In genomic region chr10:79082631-79083581, GRCh38 we compare ENCODE assay signal across 1 cellular context.
TF ChIP-seq lines count a peak whose summit lies in the region.

No MANE protein-coding gene starts in this region.

TF ChIP-seq in K562, 482 proteins besides CTCF, POLR2A, EP300 and RAD21 (continued from another document and continues in another):
- TF ChIP-seq, protein P1, sequence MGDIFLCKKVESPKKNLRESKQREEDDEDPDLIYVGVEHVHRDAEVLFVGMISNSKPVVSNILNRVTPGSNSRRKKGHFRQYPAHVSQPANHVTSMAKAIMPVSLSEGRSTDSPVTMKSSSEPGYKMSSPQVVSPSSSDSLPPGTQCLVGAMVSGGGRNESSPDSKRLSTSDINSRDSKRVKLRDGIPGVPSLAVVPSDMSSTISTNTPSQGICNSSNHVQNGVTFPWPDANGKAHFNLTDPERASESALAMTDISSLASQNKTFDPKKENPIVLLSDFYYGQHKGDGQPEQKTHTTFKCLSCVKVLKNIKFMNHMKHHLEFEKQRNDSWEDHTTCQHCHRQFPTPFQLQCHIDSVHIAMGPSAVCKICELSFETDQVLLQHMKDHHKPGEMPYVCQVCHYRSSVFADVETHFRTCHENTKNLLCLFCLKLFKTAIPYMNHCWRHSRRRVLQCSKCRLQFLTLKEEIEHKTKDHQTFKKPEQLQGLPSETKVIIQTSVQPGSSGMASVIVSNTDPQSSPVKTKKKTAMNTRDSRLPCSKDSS (IDR thresholded peaks at IDR 0.05; ENCODE audit: low read depth, partially characterized antibody): no peak
- no peak for TF ChIP-seq SNIP1 (IDR thresholded peaks at IDR 0.05; ENCODE audit: low read depth)
- no peak for TF ChIP-seq ZNF408 (CRISPR knock-in tag; IDR thresholded peaks at IDR 0.05; ENCODE audit: low read depth)
- TF ChIP-seq ZNF696 (CRISPR knock-in tag; conservative IDR thresholded peaks at IDR 0.05): no peak
- no peak for TF ChIP-seq CCAR2 (IDR thresholded peaks at IDR 0.05; ENCODE audit: low read depth, low read length)
- TF ChIP-seq ZBTB9 (CRISPR knock-in tag; IDR thresholded peaks at IDR 0.05): peak; percentile 46; the same call in 1 of the 2 replicates
- no peak for TF ChIP-seq KDM5B (IDR thresholded peaks at IDR 0.05; ENCODE audit: insufficient replicate concordance, low read depth, low read length)
- no peak for TF ChIP-seq FOXP1 (CRISPR knock-in tag; IDR thresholded peaks at IDR 0.05)
- TF ChIP-seq ZNF263 (CRISPR knock-in tag; IDR thresholded peaks at IDR 0.05; ENCODE audit: borderline replicate concordance): peak; percentile 62; the same call in 1 of the 2 replicates
- TF ChIP-seq ZFP36 (IDR thresholded peaks at IDR 0.05; ENCODE audit: low read depth, low read length, partially characterized antibody): peak; percentile 20
- TF ChIP-seq ELF4 (CRISPR knock-in tag; IDR thresholded peaks at IDR 0.05): peak; percentile 67; the same call in 1 of the 2 replicates
- no peak for TF ChIP-seq ZBTB12 (CRISPR knock-in tag; IDR thresholded peaks at IDR 0.05)
- 0 out of 4 replicates have a peak, but pooled peaks of 1 of the 2 experiments have one; percentile 25 for TF ChIP-seq ZNF639 (CRISPR knock-in tag; conservative IDR thresholded peaks at IDR 0.05 in 1 of 2, IDR thresholded peaks at IDR 0.05 in 1 of 2)
- TF ChIP-seq FOXO4 (CRISPR knock-in tag; IDR thresholded peaks at IDR 0.05): no peak
- TF ChIP-seq, protein P2, sequence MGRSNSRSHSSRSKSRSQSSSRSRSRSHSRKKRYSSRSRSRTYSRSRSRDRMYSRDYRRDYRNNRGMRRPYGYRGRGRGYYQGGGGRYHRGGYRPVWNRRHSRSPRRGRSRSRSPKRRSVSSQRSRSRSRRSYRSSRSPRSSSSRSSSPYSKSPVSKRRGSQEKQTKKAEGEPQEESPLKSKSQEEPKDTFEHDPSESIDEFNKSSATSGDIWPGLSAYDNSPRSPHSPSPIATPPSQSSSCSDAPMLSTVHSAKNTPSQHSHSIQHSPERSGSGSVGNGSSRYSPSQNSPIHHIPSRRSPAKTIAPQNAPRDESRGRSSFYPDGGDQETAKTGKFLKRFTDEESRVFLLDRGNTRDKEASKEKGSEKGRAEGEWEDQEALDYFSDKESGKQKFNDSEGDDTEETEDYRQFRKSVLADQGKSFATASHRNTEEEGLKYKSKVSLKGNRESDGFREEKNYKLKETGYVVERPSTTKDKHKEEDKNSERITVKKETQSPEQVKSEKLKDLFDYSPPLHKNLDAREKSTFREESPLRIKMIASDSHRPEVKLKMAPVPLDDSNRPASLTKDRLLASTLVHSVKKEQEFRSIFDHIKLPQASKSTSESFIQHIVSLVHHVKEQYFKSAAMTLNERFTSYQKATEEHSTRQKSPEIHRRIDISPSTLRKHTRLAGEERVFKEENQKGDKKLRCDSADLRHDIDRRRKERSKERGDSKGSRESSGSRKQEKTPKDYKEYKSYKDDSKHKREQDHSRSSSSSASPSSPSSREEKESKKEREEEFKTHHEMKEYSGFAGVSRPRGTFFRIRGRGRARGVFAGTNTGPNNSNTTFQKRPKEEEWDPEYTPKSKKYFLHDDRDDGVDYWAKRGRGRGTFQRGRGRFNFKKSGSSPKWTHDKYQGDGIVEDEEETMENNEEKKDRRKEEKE (IDR thresholded peaks at IDR 0.05; ENCODE audit: borderline replicate concordance in 1 of 2, control insufficient read depth in 1 of 2, low read depth in 2 of 2, low read length in 1 of 2): no peak
- TF ChIP-seq FOXJ2 (tag; IDR thresholded peaks at IDR 0.05): no peak
- no peak; the same call in 1 of the 2 replicates for TF ChIP-seq ZNF431 (CRISPR knock-in tag; IDR thresholded peaks at IDR 0.05)
- no peak for TF ChIP-seq JUNB (CRISPR knock-in tag; conservative IDR thresholded peaks at IDR 0.05)
- peak; percentile 45; the same call in 1 of the 2 replicates for TF ChIP-seq ETV1 (tag; conservative IDR thresholded peaks at IDR 0.05; ENCODE audit: low read depth)
- TF ChIP-seq ZNF507 (tag; conservative IDR thresholded peaks at IDR 0.05): no peak
- no peak for TF ChIP-seq PCBP2 (IDR thresholded peaks at IDR 0.05; ENCODE audit: low read depth, low read length, poor library complexity, severe bottlenecking)
- peak; percentile 85 for TF ChIP-seq CBFA2T2 (conservative IDR thresholded peaks at IDR 0.05)
- no peak for TF ChIP-seq HDAC6 (IDR thresholded peaks at IDR 0.05; ENCODE audit: low read depth, low read length)
- TF ChIP-seq ZNF224 (CRISPR knock-in tag; IDR thresholded peaks at IDR 0.05): no peak
- peak in 1 of 2 experiments; percentile 62; a peak in 1 of 4 replicates for TF ChIP-seq MNT (conservative IDR thresholded peaks at IDR 0.05)
- TF ChIP-seq TAF15 (IDR thresholded peaks at IDR 0.05; ENCODE audit: low read depth, low read length): no peak
- TF ChIP-seq GABPA (tag; conservative IDR thresholded peaks at IDR 0.05; ENCODE audit: low read depth): no peak
- TF ChIP-seq ZBED1 (IDR thresholded peaks at IDR 0.05): no peak
- TF ChIP-seq TEAD4 (IDR thresholded peaks at IDR 0.05; ENCODE audit: low read length): peak; percentile 84
- TF ChIP-seq TEAD4 (CRISPR knock-in tag; IDR thresholded peaks at IDR 0.05; ENCODE audit: borderline replicate concordance): no peak
- no peak for TF ChIP-seq ZNF445 (CRISPR knock-in tag; IDR thresholded peaks at IDR 0.05; ENCODE audit: low read depth)
- no peak for TF ChIP-seq YBX1 (IDR thresholded peaks at IDR 0.05)
- TF ChIP-seq NCOA1 (IDR thresholded peaks at IDR 0.05; ENCODE audit: low read depth): peak; percentile 54; the same call in 1 of the 2 replicates
- TF ChIP-seq TCF3 (CRISPR knock-in tag; IDR thresholded peaks at IDR 0.05): peak; percentile 84
- no peak for TF ChIP-seq NR2F6 (CRISPR knock-in tag; IDR thresholded peaks at IDR 0.05)
- peak; percentile 69 for TF ChIP-seq MTA3 (IDR thresholded peaks at IDR 0.05; ENCODE audit: borderline replicate concordance)
- TF ChIP-seq ZNF347 (CRISPR knock-in tag; IDR thresholded peaks at IDR 0.05; ENCODE audit: low read depth): no peak
- TF ChIP-seq SREBF1 (IDR thresholded peaks at IDR 0.05; ENCODE audit: borderline replicate concordance, low read depth, low read length): no peak
- TF ChIP-seq MEIS2 (IDR thresholded peaks at IDR 0.05; ENCODE audit: partially characterized antibody): no peak
- no peak for TF ChIP-seq ZNF655 (CRISPR knock-in tag; IDR thresholded peaks at IDR 0.05)
- TF ChIP-seq NFIX (CRISPR knock-in tag; IDR thresholded peaks at IDR 0.05; ENCODE audit: low read depth): no peak
- TF ChIP-seq RCOR1 (IDR thresholded peaks at IDR 0.05; ENCODE audit: borderline replicate concordance in 1 of 2, low read depth in 2 of 2, low read length in 2 of 2): peak; percentile 80 to 99; a peak in 3 of 4 replicates
- TF ChIP-seq XRCC4 (IDR thresholded peaks at IDR 0.05; ENCODE audit: extremely low read depth, insufficient read depth, insufficient read length): no peak
- TF ChIP-seq, protein P3, sequence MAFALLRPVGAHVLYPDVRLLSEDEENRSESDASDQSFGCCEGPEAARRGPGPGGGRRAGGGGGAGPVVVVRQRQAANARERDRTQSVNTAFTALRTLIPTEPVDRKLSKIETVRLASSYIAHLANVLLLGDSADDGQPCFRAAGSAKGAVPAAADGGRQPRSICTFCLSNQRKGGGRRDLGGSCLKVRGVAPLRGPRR (CRISPR knock-in tag; IDR thresholded peaks at IDR 0.05): no peak
- no peak for TF ChIP-seq ZNF184 (CRISPR knock-in tag; IDR thresholded peaks at IDR 0.05)
- TF ChIP-seq MLLT1 (IDR thresholded peaks at IDR 0.05): no peak
- TF ChIP-seq U2AF2 (optimal IDR thresholded peaks at IDR 0.05; ENCODE audit: low read depth, low read length): no peak
- peak; percentile 91 for TF ChIP-seq SMARCE1 (IDR thresholded peaks at IDR 0.05)
- no peak for TF ChIP-seq NCOA4 (IDR thresholded peaks at IDR 0.05; ENCODE audit: partially characterized antibody)
- no peak for TF ChIP-seq MCM5 (IDR thresholded peaks at IDR 0.05; ENCODE audit: low read depth)
